In genomic region chr2:70122470-70122869, GRCh38 we compare ENCODE assay signal across 12 cellular contexts. TPM values are rescaled to one million over a fixed set of nuclear protein-coding genes. Genes with fewer than 3 reads are reported as not detected.
DNase-seq lines count a peak whose midpoint lies in the region; ATAC-seq lines count a peak whose summit lies in the region.
"Had no signal": no experiment of that assay in that cellular context is flagged by ENCODE, and none has a peak within 500 bp of the region (broad histone marks: within the 10 kb centered on the region; RNA-seq: fewer than 3 reads in every experiment).

No MANE protein-coding gene starts in this region.

- ATAC-seq in effector memory CD8-positive, alpha-beta T cell (replicated peaks), result no peak
- no peak for ATAC-seq in HG02852 (IDR thresholded peaks at IDR 0.05; ENCODE audit: unreplicated experiment)
- ATAC-seq in HG02623 (IDR thresholded peaks at IDR 0.05; ENCODE audit: unreplicated experiment), result no peak

- peaks cover 58 to 79% (median 74%) of the 10 kb centered on the region in 3 donors for H3K4me1 Mint-ChIP-seq in CD8-positive, alpha-beta memory T cell
- peaks cover 44 to 66% of the 10 kb centered on the region in 2 donors for H3K4me1 Mint-ChIP-seq in effector memory CD8-positive, alpha-beta T cell (ENCODE audit: low read depth in 2 of 2)

- no peaks in the 10 kb centered on the region for H3K9me3 ChIP-seq in CD8-positive, alpha-beta memory T cell (ENCODE audit: low read length)
- H3K9me3 ChIP-seq in SJCRH30 (replicated peaks) (no peaks in the 10 kb centered on the region), skeletal muscle tissue (ENCODE audit: control insufficient read depth in 3 of 3, low read length in 3 of 3) (no peaks in the 10 kb centered on the region)
- H3K9me3 ChIP-seq: SJSA1 had no signal

- H3K9ac ChIP-seq in skeletal muscle tissue (ENCODE audit: low read depth in 1 of 3, low read length in 3 of 3), result peak overlapping the region in 2 of 3 donors; percentile 25 to 71

- peaks cover 0 to 6% of the 10 kb centered on the region in 2 donors for H3K27me3 Mint-ChIP-seq in CD8-positive, alpha-beta memory T cell
- H3K27me3 Mint-ChIP-seq in effector memory CD8-positive, alpha-beta T cell, result no peaks in the 10 kb centered on the region

- H3K4me1 ChIP-seq in CD8-positive, alpha-beta memory T cell (ENCODE audit: insufficient read depth, low read length), result peaks cover 56% of the 10 kb centered on the region
- H3K4me1 ChIP-seq in SJCRH30, result peaks cover 49% of the 10 kb centered on the region
- peaks cover 37 to 42% (median 41%) of the 10 kb centered on the region in 3 donors for H3K4me1 ChIP-seq in skeletal muscle tissue (ENCODE audit: control insufficient read depth in 3 of 3, insufficient read depth in 3 of 3, low read length in 3 of 3)

- peak overlapping the region in 2 of 7 donors; percentile 87 to 96 for H3K4me3 Mint-ChIP-seq in CD8-positive, alpha-beta memory T cell
- peak overlapping the region; percentile 96 to 97 for H3K4me3 Mint-ChIP-seq in effector memory CD8-positive, alpha-beta T cell

- CTCF ChIA-PET in CD8-positive, alpha-beta memory T cell (lab: Charles Lee), result interaction anchor here (1.0 to 5.9 kb wide), 9 partner anchors 12 to 210 kb away, joined by 3 to 73 read pairs (median 7); partner anchors contain the start of gene PCBP1

- POLR2A ChIA-PET in CD8-positive, alpha-beta memory T cell (lab: Charles Lee), result interaction anchor here (0.5 to 6.9 kb wide), 10 partner anchors 9 to 41 kb away, joined by 3 to 153 read pairs (median 7); no protein-coding TSS in a partner anchor

- H3K36me3 ChIP-seq in CD8-positive, alpha-beta memory T cell (ENCODE audit: insufficient read depth, low read length), result no peaks in the 10 kb centered on the region
- 0 out of 2 replicates have a peak, but pooled peaks cover 2% of the 10 kb centered on the region for H3K36me3 ChIP-seq in SJCRH30
- H3K36me3 ChIP-seq in skeletal muscle tissue (ENCODE audit: control insufficient read depth in 3 of 3, insufficient read depth in 3 of 3, low read length in 3 of 3), result no peaks in the 10 kb centered on the region
- H3K36me3 ChIP-seq: SJSA1 had no signal

- no peaks in the 10 kb centered on the region for H3K27me3 ChIP-seq in CD8-positive, alpha-beta memory T cell (ENCODE audit: insufficient read depth, low read length, poor library complexity, severe bottlenecking)
- H3K27me3 ChIP-seq in SJCRH30, result no peaks in the 10 kb centered on the region
- H3K27me3 ChIP-seq in skeletal muscle tissue (ENCODE audit: control insufficient read depth in 3 of 3, insufficient read depth in 3 of 3, low read length in 3 of 3), result no peaks in the 10 kb centered on the region
- H3K27me3 ChIP-seq: SJSA1 had no signal

- no peak for DNase-seq in CD8-positive, alpha-beta memory T cell
- DNase-seq in SJCRH30 (no peak), foreskin melanocyte (no peak), DMS53 (lab: John Stamatoyannopoulos, UW) (no peak)
- no peak for DNase-seq in effector memory CD8-positive, alpha-beta T cell
- DNase-seq: activated CD4-positive, CD25-positive, alpha-beta regulatory T cell; NCI-H1436 treated with DMSO at 0.1 percent for 48 hours; NCI-H774 had no signal

- no peak overlapping the region for H3K27ac ChIP-seq in CD8-positive, alpha-beta memory T cell (ENCODE audit: low read depth, low read length)
- H3K27ac ChIP-seq in SJCRH30 (peak overlapping the region; percentile 62; the same call in 1 of the 2 replicates), skeletal muscle tissue (ENCODE audit: low read depth, low read length) (peak overlapping the region; percentile 100)
- H3K27ac ChIP-seq: SJSA1 had no signal

- peaks cover 0 to 2% (median 0%) of the 10 kb centered on the region in 5 donors for H3K9me3 Mint-ChIP-seq in CD8-positive, alpha-beta memory T cell
- H3K9me3 Mint-ChIP-seq in effector memory CD8-positive, alpha-beta T cell, result no peaks in the 10 kb centered on the region

- peaks cover 0 to 11% (median 0%) of the 10 kb centered on the region in 3 donors for H3K36me3 Mint-ChIP-seq in CD8-positive, alpha-beta memory T cell
- peaks cover 30% of the 10 kb centered on the region for H3K36me3 Mint-ChIP-seq in effector memory CD8-positive, alpha-beta T cell (ENCODE audit: insufficient read depth)

- no peak overlapping the region for H3K4me3 ChIP-seq in CD8-positive, alpha-beta memory T cell (ENCODE audit: low read length)
- no peak overlapping the region for H3K4me3 ChIP-seq in SJCRH30
- no peak overlapping the region for H3K4me3 ChIP-seq in skeletal muscle tissue (ENCODE audit: low read length in 3 of 3)
- H3K4me3 ChIP-seq: SJSA1 had no signal

- peak overlapping the region; percentile 81 to 100 (median 98) for H3K27ac Mint-ChIP-seq in CD8-positive, alpha-beta memory T cell
- peak overlapping the region; percentile 100 for H3K27ac Mint-ChIP-seq in effector memory CD8-positive, alpha-beta T cell

RNA-seq across cellular contexts. Expression of gene PCBP1, which starts 35.2 kb away (rescaled TPM):
- total RNA-seq in CD8-positive, alpha-beta memory T cell, result 100 to 1,000 TPM; 428 to 434 TPM
- polyA plus RNA-seq in CD8-positive, alpha-beta memory T cell, result 161 TPM
- total RNA-seq in SJCRH30 (2014; rRNA removed; shearing (Covaris generic)), result 81.6 and 88.4 TPM in 2 replicates
- 45.4 TPM for total RNA-seq in skeletal muscle tissue
